In the genomic region with DNA sequence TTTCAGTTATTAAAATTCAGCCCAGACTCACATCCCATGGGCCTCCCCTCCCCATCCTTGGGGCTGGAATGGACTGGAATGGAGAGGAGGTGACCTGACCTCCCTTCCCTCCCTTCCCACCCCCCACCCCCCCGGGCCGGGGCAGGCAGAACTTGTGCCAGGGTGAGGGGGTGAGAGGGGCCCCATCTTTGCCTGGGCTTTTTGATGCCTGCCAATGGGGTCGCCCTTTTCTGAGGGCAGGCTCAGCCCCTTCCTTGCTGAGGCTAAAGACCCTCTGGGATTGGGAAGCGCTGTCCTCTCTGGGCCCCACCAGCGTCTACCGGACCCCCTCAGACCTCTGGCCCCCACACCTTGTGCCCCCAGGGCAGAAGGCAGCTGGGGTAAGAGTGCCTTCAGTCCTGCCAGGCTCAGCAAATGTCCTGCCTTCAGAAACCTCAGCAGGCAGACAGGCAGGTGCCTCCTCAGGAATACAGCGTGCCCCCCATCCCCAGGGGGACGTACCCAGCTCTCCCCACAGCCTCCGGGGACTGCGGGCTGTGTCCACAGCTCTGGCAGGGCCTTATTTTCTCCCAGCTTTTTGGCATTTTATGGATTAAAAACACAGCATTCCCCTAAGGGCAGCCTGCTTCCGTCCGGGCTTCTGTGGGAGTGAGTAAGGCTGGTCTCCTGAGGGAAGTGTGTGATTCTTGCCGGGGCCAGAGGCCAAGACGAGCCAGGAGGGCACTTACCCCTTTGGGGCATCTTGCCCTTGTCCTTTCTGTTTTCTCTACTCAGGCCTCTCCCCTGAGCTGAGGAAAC, we compare ENCODE assay signal across 21 cellular contexts. TPM values are rescaled to one million over a fixed set of nuclear protein-coding genes. Genes with fewer than 3 reads are reported as not detected.
"Had no signal": no experiment of that assay in that cellular context is flagged by ENCODE, and none has a peak within 500 bp of the region (broad histone marks: within the 10 kb centered on the region; RNA-seq: fewer than 3 reads in every experiment).

No MANE protein-coding gene starts in this region.

- H3K9me3 Mint-ChIP-seq: activated CD4-positive, alpha-beta memory T cell treated with anti-CD3 and anti-CD28 coated beads for 36 hours; activated naive CD8-positive, alpha-beta T cell treated with anti-CD3 and anti-CD28 coated beads, Interleukin-2, amount 10 ng/mL, durations not matched to agents 7 days and 5 days; activated T-helper 17 cell treated with anti-CD3 and anti-CD28 coated beads, Interleukin-2, amount 50 U/mL, for 72 hours; stimulated activated memory B cell treated with anti-CD40 and anti-IgM and Interleukin-4, amounts not matched to agents 10 μg/mL and 1 μg/mL and 100 μg/mL, for 72 hours; T-helper 2 cell treated with Interferon-gamma antibody and Interleukin-4, amounts not matched to agents 5 μg/mL and 100 μg/mL, for 36 hours had no signal

- H3K9me3 ChIP-seq: left lung, ovary, testis, upper lobe of left lung had no signal

- H3K4me1 ChIP-seq: neural progenitor cell, testis had no signal

- H3K27me3 Mint-ChIP-seq: activated CD4-positive, alpha-beta memory T cell treated with anti-CD3 and anti-CD28 coated beads for 36 hours; activated T-helper 17 cell treated with anti-CD3 and anti-CD28 coated beads, Interleukin-2, amount 50 U/mL, for 72 hours had no signal

- H3K36me3 Mint-ChIP-seq: activated CD4-positive, alpha-beta memory T cell treated with anti-CD3 and anti-CD28 coated beads for 36 hours; activated naive CD8-positive, alpha-beta T cell treated with anti-CD3 and anti-CD28 coated beads, Interleukin-2, amount 10 ng/mL, durations not matched to agents 7 days and 5 days; brain; neural progenitor cell; stimulated activated memory B cell treated with anti-CD40 and anti-IgM and Interleukin-4, amounts not matched to agents 10 μg/mL and 1 μg/mL and 100 μg/mL, for 72 hours had no signal

- FAIRE-seq: colon, endometrium, frontal cortex, TTC549 had no signal

- H3K27me3 ChIP-seq: ovary, testis had no signal

- H3K4me2 ChIP-seq: smooth muscle cell had no signal

- DNase-seq: activated CD4-positive, alpha-beta memory T cell treated with anti-CD3 and anti-CD28 coated beads for 36 hours; activated CD4-positive, alpha-beta T cell treated with anti-CD3 and anti-CD28 coated beads for 4 hours; activated naive CD4-positive, alpha-beta T cell treated with Interleukin-2 at 50 U/mL for 16 hours; activated naive CD8-positive, alpha-beta T cell treated with anti-CD3 and anti-CD28 coated beads, Interleukin-2, amount 10 ng/mL, durations not matched to agents 7 days and 5 days; activated T-cell treated with anti-CD3 and anti-CD28 coated beads for 4 hours; left lung; mammary epithelial cell; stimulated activated CD4-positive, alpha-beta T cell treated with anti-CD3 and anti-CD28 coated beads, Interleukin-4, amount 100 ng/mL, for 4 hours; testis; upper lobe of left lung had no signal

- H3K4me3 ChIP-seq: left lung, neural progenitor cell, ovary, smooth muscle cell had no signal

- H3K9ac ChIP-seq: neural progenitor cell had no signal

- H3K36me3 ChIP-seq: left lung, neural progenitor cell, ovary, upper lobe of left lung had no signal

- H3K27ac ChIP-seq: left lung, neural progenitor cell, ovary, testis, upper lobe of left lung had no signal

- H2AFZ ChIP-seq: neural progenitor cell had no signal

- H3K27ac Mint-ChIP-seq: activated CD4-positive, alpha-beta memory T cell treated with anti-CD3 and anti-CD28 coated beads for 36 hours; activated naive CD8-positive, alpha-beta T cell treated with anti-CD3 and anti-CD28 coated beads, Interleukin-2, amount 10 ng/mL, durations not matched to agents 7 days and 5 days; activated T-helper 17 cell treated with anti-CD3 and anti-CD28 coated beads, Interleukin-2, amount 50 U/mL, for 72 hours; neural progenitor cell; T-helper 2 cell treated with Interferon-gamma antibody and Interleukin-4, amounts not matched to agents 5 μg/mL and 100 μg/mL, for 36 hours had no signal

RNA-seq across cellular contexts. Expression of gene DUSP9, which starts 35.5 kb away (rescaled TPM):
- total RNA-seq: activated naive CD8-positive, alpha-beta T cell treated with anti-CD3 and anti-CD28 coated beads, Interleukin-2, amount 10 ng/mL, durations not matched to agents 7 days and 5 days had no signal
